In the genomic region with DNA sequence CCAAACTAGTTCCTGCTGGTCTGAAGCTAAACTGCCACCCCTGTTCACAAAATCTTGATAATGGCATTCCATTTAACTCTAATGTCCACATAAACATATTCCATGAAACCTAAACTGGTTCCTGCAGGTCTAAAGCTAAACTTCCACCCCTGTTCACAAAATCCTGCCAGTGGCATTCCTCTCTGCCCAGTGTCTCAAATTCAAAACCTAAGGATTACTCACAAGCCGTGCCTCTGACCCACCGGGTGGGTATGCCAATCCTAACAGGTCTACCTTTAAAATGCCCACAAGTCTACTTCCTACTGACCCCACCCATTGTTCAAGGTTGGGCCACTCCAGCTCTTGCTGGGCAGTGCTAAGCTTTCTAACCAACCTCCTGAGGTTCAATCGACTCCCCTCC, we compare ENCODE assay signal across 1 cellular context.
TF ChIP-seq lines count a peak whose summit lies in the region.

No MANE protein-coding gene starts in this region.

TF ChIP-seq in WTC11, 78 proteins besides CTCF, POLR2A, EP300 and RAD21 (continued from another document):
- TF ChIP-seq, protein P1, sequence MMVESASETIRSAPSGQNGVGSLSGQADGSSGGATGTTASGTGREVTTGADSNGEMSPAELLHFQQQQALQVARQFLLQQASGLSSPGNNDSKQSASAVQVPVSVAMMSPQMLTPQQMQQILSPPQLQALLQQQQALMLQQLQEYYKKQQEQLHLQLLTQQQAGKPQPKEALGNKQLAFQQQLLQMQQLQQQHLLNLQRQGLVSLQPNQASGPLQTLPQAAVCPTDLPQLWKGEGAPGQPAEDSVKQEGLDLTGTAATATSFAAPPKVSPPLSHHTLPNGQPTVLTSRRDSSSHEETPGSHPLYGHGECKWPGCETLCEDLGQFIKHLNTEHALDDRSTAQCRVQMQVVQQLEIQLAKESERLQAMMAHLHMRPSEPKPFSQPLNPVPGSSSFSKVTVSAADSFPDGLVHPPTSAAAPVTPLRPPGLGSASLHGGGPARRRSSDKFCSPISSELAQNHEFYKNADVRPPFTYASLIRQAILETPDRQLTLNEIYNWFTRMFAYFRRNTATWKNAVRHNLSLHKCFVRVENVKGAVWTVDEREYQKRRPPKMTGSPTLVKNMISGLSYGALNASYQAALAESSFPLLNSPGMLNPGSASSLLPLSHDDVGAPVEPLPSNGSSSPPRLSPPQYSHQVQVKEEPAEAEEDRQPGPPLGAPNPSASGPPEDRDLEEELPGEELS (CRISPR knock-in tag; IDR thresholded peaks at IDR 0.05): no peak
